Comparison of ENCODE assay signal across 1 cellular context in genomic region chr1:50970508-50970885, GRCh38.
TF ChIP-seq lines count a peak whose summit lies in the region.

No MANE protein-coding gene starts in this region.

TF ChIP-seq in K562, 482 proteins besides CTCF, POLR2A, EP300 and RAD21 (continued from another document):
- TF ChIP-seq ZBTB26 (CRISPR knock-in tag; IDR thresholded peaks at IDR 0.05) = no peak
- no peak for TF ChIP-seq SNAPC5 (CRISPR knock-in tag; IDR thresholded peaks at IDR 0.05)
- no peak for TF ChIP-seq ZNF507 (tag; conservative IDR thresholded peaks at IDR 0.05)
- no peak; the same call in 1 of the 2 replicates for TF ChIP-seq ZFX (CRISPR knock-in tag; IDR thresholded peaks at IDR 0.05)
- no peak for TF ChIP-seq HDGF (IDR thresholded peaks at IDR 0.05)
